2 cellular contexts compared by ENCODE assay signal in the genomic region with DNA sequence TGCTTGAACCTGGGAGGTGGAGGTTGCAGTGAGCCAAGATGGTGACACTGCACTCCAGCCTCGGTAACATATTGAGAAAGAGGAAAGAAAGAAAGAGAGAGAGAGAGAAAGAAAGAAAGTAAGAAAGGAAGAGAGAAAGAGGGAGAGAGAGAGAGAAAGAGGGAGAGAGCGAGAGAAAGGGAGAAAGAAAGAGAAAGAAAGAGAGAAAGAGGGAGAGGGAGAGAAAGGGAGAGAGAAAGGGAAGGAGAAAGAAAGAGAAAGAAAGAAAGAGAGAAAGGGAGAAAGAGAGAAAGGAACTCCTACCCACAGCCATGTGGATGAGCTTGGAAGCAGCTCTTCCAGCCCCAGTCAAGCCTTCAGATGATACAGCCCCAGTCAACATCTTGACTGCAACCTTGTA.
TF ChIP-seq lines count a peak whose summit lies in the region.

No MANE protein-coding gene starts in this region.

TF ChIP-seq in HEK293, 187 proteins besides CTCF, POLR2A, EP300 and RAD21:
- no peak for TF ChIP-seq ZNF433 (tag by site-specific recombination; IDR thresholded peaks at IDR 0.05; ENCODE audit: low read depth)
- TF ChIP-seq ZNF473 (tag by site-specific recombination; IDR thresholded peaks at IDR 0.05): no peak
- TF ChIP-seq PRDM1 (tag by site-specific recombination; IDR thresholded peaks at IDR 0.05): peak; percentile 100
- TF ChIP-seq ZNF169 (tag by site-specific recombination; IDR thresholded peaks at IDR 0.05): 0 out of 2 replicates have a peak, but pooled peaks have one; percentile 67
- peak; percentile 72 for TF ChIP-seq ZNF366 (tag by site-specific recombination; conservative IDR thresholded peaks at IDR 0.05)
- 0 out of 2 replicates have a peak, but pooled peaks have one; percentile 13 for TF ChIP-seq YY2 (tag by site-specific recombination; IDR thresholded peaks at IDR 0.05)

TF ChIP-seq in K562, 482 proteins besides CTCF, POLR2A, EP300 and RAD21:
- TF ChIP-seq PTRF (tag; IDR thresholded peaks at IDR 0.05) (no peak), POLR3G (IDR thresholded peaks at IDR 0.05; ENCODE audit: extremely low read depth, insufficient read length, insufficient replicate concordance) (no peak), IRF1 (CRISPR knock-in tag; IDR thresholded peaks at IDR 0.05; ENCODE audit: borderline replicate concordance) (no peak), VEZF1 (CRISPR knock-in tag; IDR thresholded peaks at IDR 0.05) (no peak), NCOA2 (IDR thresholded peaks at IDR 0.05; ENCODE audit: partially characterized antibody in 2 of 2) (no peak), OTX1 (CRISPR knock-in tag; IDR thresholded peaks at IDR 0.05) (0 out of 2 replicates have a peak, but pooled peaks have one; percentile 27)
